In genomic region chr14:80987235-80988032, GRCh38 we compare ENCODE assay signal across 8 cellular contexts. TPM values are rescaled to one million over a fixed set of nuclear protein-coding genes. Genes with fewer than 3 reads are reported as not detected.
A peak's percentile ranks its signal among the peaks of the same experiment; 100 is the strongest.
DNase-seq lines count a peak whose midpoint lies in the region; ATAC-seq lines count a peak whose summit lies in the region.

No MANE protein-coding gene starts in this region.

- H3K79me2 ChIP-seq in Karpas-422 (ENCODE audit: low read length), result no peaks in the 10 kb centered on the region

- H3K36me3 ChIP-seq in Karpas-422 (ENCODE audit: insufficient read depth, low read length), result no peaks in the 10 kb centered on the region
- H3K36me3 ChIP-seq in aorta (ENCODE audit: control insufficient read depth in 1 of 2, insufficient read depth in 2 of 2, low read length in 1 of 2), result no peaks in the 10 kb centered on the region

- peaks cover 16% of the 10 kb centered on the region for H3K4me1 ChIP-seq in Karpas-422 (ENCODE audit: low read length)
- no peaks in the 10 kb centered on the region for H3K4me1 ChIP-seq in aorta (ENCODE audit: control insufficient read depth in 1 of 2, insufficient read depth in 2 of 2, low read length in 2 of 2)

- peak overlapping the region; percentile 28; the same call in 1 of the 2 replicates for H2AFZ ChIP-seq in Karpas-422 (ENCODE audit: low read length)

- H3K4me2 ChIP-seq in Karpas-422 (ENCODE audit: low read depth, low read length, poor library complexity, severe bottlenecking), result no peak overlapping the region

- no peaks in the 10 kb centered on the region for H3K27me3 ChIP-seq in Karpas-422 (ENCODE audit: low read length)
- no peaks in the 10 kb centered on the region for H3K27me3 ChIP-seq in aorta (ENCODE audit: control insufficient read depth in 1 of 2, insufficient read depth in 2 of 2, low read length in 1 of 2)

- WGBS in aorta, 2 donors, result 26 to 27% methylated on average over 6 of the region's 6 CpGs

- H3K27ac ChIP-seq in Karpas-422 (ENCODE audit: low read length), result no peak overlapping the region
- H3K27ac ChIP-seq in aorta (ENCODE audit: low read depth in 1 of 2, low read length in 2 of 2), result no peak overlapping the region

- DNase-seq in Caki2 (ENCODE audit: low read depth) (peak; percentile 57), Karpas-422 (peak; percentile 95), RPMI7951 (ENCODE audit: low read depth) (peak; percentile 57), globus pallidus (ENCODE audit: low spot score) (peak; percentile 59), posterior cingulate gyrus (peak in 8 of 10 donors; percentile 11 to 90 (median 65)), aorta (peak; percentile 57 to 70)
- peak; percentile 47 for DNase-seq in activated gamma-delta T cell treated with anti-CD3 and anti-CD28 coated beads, Interleukin-2, amount 50 U/mL, for 16 hours (ENCODE audit: low read depth)

- H3K9me3 ChIP-seq in Karpas-422 (ENCODE audit: low read length) (no peaks in the 10 kb centered on the region), aorta (ENCODE audit: control insufficient read depth, low read length) (no peaks in the 10 kb centered on the region)

- H4K20me1 ChIP-seq in Karpas-422 (ENCODE audit: insufficient read depth, low read depth, low read length), result no peaks in the 10 kb centered on the region

- no peaks in the 10 kb centered on the region for H3K9me2 ChIP-seq in Karpas-422 (replicated peaks; ENCODE audit: insufficient read depth, low read length)

- no peak overlapping the region for H3K9ac ChIP-seq in Karpas-422 (ENCODE audit: low read length)

- intact Hi-C loops in posterior cingulate gyrus (cut with DNase I), result loop anchor here (1.0 kb wide), 1 partner anchor 33 kb away; no protein-coding TSS in a partner anchor
- intact Hi-C loops in aorta (cut with DNase I), result loop anchor here (1.0 to 2.0 kb wide), 2 partner anchors 32 to 33 kb away; partner anchors contain the start of gene TSHR (in 2 of the 2)

- ATAC-seq in GM21381 (IDR thresholded peaks at IDR 0.05; ENCODE audit: unreplicated experiment) (peak; percentile 57), aorta (ENCODE audit: low FRiP score) (peak; percentile 91)

- H3K4me3 ChIP-seq in Karpas-422 (ENCODE audit: low read length) (no peak overlapping the region), aorta (ENCODE audit: low read length in 2 of 2) (no peak overlapping the region)

- in situ Hi-C loops in Caki2 (cut with HindIII; ENCODE audit: low pct_unique_long_range_greater_than_20kb, low sequenced_read_pairs), result no loop called here

RNA-seq across cellular contexts. Expression of gene TSHR, which starts 32.0 kb away (rescaled TPM):
- total RNA-seq in Caki2 (2014; rRNA removed; shearing (Covaris generic); ENCODE audit: low replicate concordance), result 0.81 TPM in 1 of 2 replicates, not detected in the other
- not detected in 2 replicates for total RNA-seq in Karpas-422 (2014; rRNA removed; shearing (Covaris generic); ENCODE audit: low replicate concordance)
- not detected in 2 replicates for total RNA-seq in RPMI7951 (2014; rRNA removed; shearing (Covaris generic))
- under 1 TPM; 0.29 to 0.30 TPM for total RNA-seq in aorta
- polyA plus RNA-seq in aorta, result under 1 TPM in 1 of 2 donors, not detected in 1; 0.13 TPM

RNA-seq across cellular contexts. Expression of gene CEP128, which starts 45.9 kb away (rescaled TPM):
- 3.3 and 3.6 TPM in 2 replicates for total RNA-seq in Caki2 (2014; rRNA removed; shearing (Covaris generic); ENCODE audit: low replicate concordance)
- total RNA-seq in Karpas-422 (2014; rRNA removed; shearing (Covaris generic); ENCODE audit: low replicate concordance), result 28.3 and 29.3 TPM in 2 replicates
- 6.9 and 10.3 TPM in 2 replicates for total RNA-seq in RPMI7951 (2014; rRNA removed; shearing (Covaris generic))
- total RNA-seq in aorta, result 1 to 10 TPM; 6.0 to 8.4 TPM
- 1 to 10 TPM in 1 of 2 donors, under 1 TPM in 1; 0.95 to 2.8 TPM for polyA plus RNA-seq in aorta
